ENCODE assay signal across 27 cellular contexts in genomic region chr5:110925916-110926315, GRCh38.
"Had no signal": no experiment of that assay in that cellular context is flagged by ENCODE, and none has a peak within 500 bp of the region (broad histone marks: within the 10 kb centered on the region; RNA-seq: fewer than 3 reads in every experiment).

No MANE protein-coding gene starts in this region.

- ATAC-seq: activated CD8-positive, alpha-beta memory T cell treated with anti-CD3 and anti-CD28 coated beads, Interleukin-2, amount 10 ng/mL, durations not matched to agents 7 days and 5 days; activated CD8-positive, alpha-beta T cell treated with anti-CD3 and anti-CD28 coated beads, Interleukin-2, amount 10 ng/mL, durations not matched to agents 7 days and 5 days; activated naive CD4-positive, alpha-beta T cell treated with anti-CD3 and anti-CD28 coated beads, Interleukin-2, amount 50 U/mL, for 72 hours; activated naive CD8-positive, alpha-beta T cell treated with anti-CD3 and anti-CD28 coated beads, Interleukin-2, amount 50 U/mL, for 24 hours; T-helper 17 cell; WTC11 had no signal

- H3K4me3 ChIP-seq: cardiac muscle cell, MG63, SJSA1 had no signal

- H3K27ac ChIP-seq: cardiac muscle cell, SJSA1 had no signal

- H3K27me3 ChIP-seq: cardiac muscle cell, MG63, SJSA1 had no signal

- H3K9me3 ChIP-seq: MG63, SJSA1 had no signal

- H3K36me3 ChIP-seq: cardiac muscle cell, MG63, SJSA1 had no signal

- H3K4me1 ChIP-seq: SJSA1 had no signal

- DNase-seq: activated CD4-positive, alpha-beta T cell treated with anti-CD3 and anti-CD28 coated beads for 48 hours; activated CD4-positive, alpha-beta T cell treated with anti-CD3 and anti-CD28 coated beads, Interleukin-2, amount 50 U/mL, for 4 hours; activated CD4-positive, CD25-positive, alpha-beta regulatory T cell treated with anti-CD3 and anti-CD28 coated beads, Interleukin-2, amount 50 U/mL, for 72 hours; activated CD8-positive, alpha-beta memory T cell treated with anti-CD3 and anti-CD28 coated beads, Interleukin-2, amount 10 ng/mL, durations not matched to agents 7 days and 5 days; activated CD8-positive, alpha-beta T cell treated with anti-CD3 and anti-CD28 coated beads, Interleukin-2, amount 10 ng/mL, durations not matched to agents 7 days and 5 days; activated effector memory CD4-positive, alpha-beta T cell treated with Interleukin-2 at 50 U/mL for 16 hours; activated naive CD4-positive, alpha-beta T cell treated with Interleukin-2 at 50 U/mL for 16 hours; activated naive CD8-positive, alpha-beta T cell treated with anti-CD3 and anti-CD28 coated beads, Interleukin-2, amount 50 U/mL, for 24 hours; activated T-cell treated with anti-CD3 and anti-CD28 coated beads, Interleukin-2, amount 50 U/mL, for 24 hours; amygdala; MG63; MV-4-11; NCI-H1092 treated with DMSO at 0.1 percent for 48 hours; NCI-H1417 treated with DMSO at 0.1 percent for 48 hours; NCI-H1694; NCI-H2029; NCI-H2107; NCI-H345; NCI-H510A; NCI-H526 treated with DMSO at 0.1 percent for 48 hours; NCI-H82; T-helper 17 cell; T-helper 9 cell had no signal
